ENCODE assay signal across 16 cellular contexts in genomic region chr3:33030246-33030645, GRCh38.
DNase-seq lines count a peak whose midpoint lies in the region; ATAC-seq, FAIRE-seq and TF ChIP-seq lines count a peak whose summit lies in the region.
"Had no signal": no experiment of that assay in that cellular context is flagged by ENCODE, and none has a peak within 500 bp of the region (broad histone marks: within the 10 kb centered on the region; RNA-seq: fewer than 3 reads in every experiment).

No MANE protein-coding gene starts in this region.

- no peak overlapping the region for H3K4me2 ChIP-seq in K562 (ENCODE audit: insufficient read depth, low read length)
- H3K4me2 ChIP-seq: BLaER1 treated with 17β-estradiol and CSF1 and Interleukin-3, amounts not matched to agents 10 nM and 100 nM had no signal

- POLR2A ChIA-PET in HEK293 (lab: Yijun Ruan, JAX) (no interaction called here), T-cell (lab: Charles Lee) (interaction anchor here (0.5 to 0.7 kb wide), 2 partner anchors 9 to 73 kb away, joined by 5 to 6 read pairs; no protein-coding TSS in a partner anchor), K562 (lab: Yijun Ruan, JAX) (interaction anchor here (1.1 kb wide), 1 partner anchor 60 kb away, joined by 3 read pairs; no protein-coding TSS in a partner anchor)

- in situ Hi-C loops in K562 (cut with MboI), result no loop called here

- no peak overlapping the region for H3K4me3 ChIP-seq in HEK293 (ENCODE audit: low read depth, low read length)
- H3K4me3 ChIP-seq in K562, result no peak overlapping the region
- H3K4me3 ChIP-seq in thyroid gland (replicated peaks in 1 of 3), result no peak overlapping the region
- H3K4me3 ChIP-seq: BLaER1 treated with 17β-estradiol and CSF1 and Interleukin-3, amounts not matched to agents 10 nM and 100 nM had no signal

- no peaks in the 10 kb centered on the region for H4K20me1 ChIP-seq in K562 (replicated peaks; ENCODE audit: control insufficient read depth, insufficient read depth, low read length)
- H4K20me1 ChIP-seq: BLaER1 treated with 17β-estradiol and CSF1 and Interleukin-3, amounts not matched to agents 10 nM and 100 nM had no signal

- no peaks in the 10 kb centered on the region for H3K79me2 ChIP-seq in K562 (ENCODE audit: control insufficient read depth, insufficient read depth, low read length)

- peak overlapping the region in 1 of 2 donors; percentile 3 for H3K27ac Mint-ChIP-seq in activated naive CD4-positive, alpha-beta T cell treated with anti-CD3 and anti-CD28 coated beads, Interleukin-2, amount 50 U/mL, for 72 hours
- H3K27ac Mint-ChIP-seq in T-cell, result peak overlapping the region in 1 of 2 donors; percentile 81

- H3K9ac ChIP-seq in K562 (ENCODE audit: insufficient read depth in 1 of 2, low read depth in 2 of 2, low read length in 2 of 2), result no peak overlapping the region
- H3K9ac ChIP-seq: BLaER1 treated with 17β-estradiol and CSF1 and Interleukin-3, amounts not matched to agents 10 nM and 100 nM had no signal

- H2AFZ ChIP-seq in K562 (ENCODE audit: low read depth, low read length), result no peak overlapping the region

- H3K4me1 ChIP-seq in HEK293 (ENCODE audit: control insufficient read depth, insufficient read depth, low read length) (no peaks in the 10 kb centered on the region), K562 (replicated peaks in 1 of 2; ENCODE audit: control insufficient read depth in 2 of 2, insufficient read depth in 2 of 2, low read length in 2 of 2) (peaks cover 3% of the 10 kb centered on the region in 2 experiments; a peak in 2 of 5 replicates), thyroid gland (no peaks in the 10 kb centered on the region)
- H3K4me1 ChIP-seq: BLaER1 treated with 17β-estradiol and CSF1 and Interleukin-3, amounts not matched to agents 10 nM and 100 nM had no signal

- H3K36me3 ChIP-seq in HEK293 (ENCODE audit: control insufficient read depth in 2 of 2, insufficient read depth in 1 of 2, low read length in 2 of 2), result peaks cover 0 to 11% of the 10 kb centered on the region in 2 experiments; a peak in 1 of 3 replicates
- peaks cover 24% of the 10 kb centered on the region for H3K36me3 ChIP-seq in K562 (ENCODE audit: control insufficient read depth, insufficient read depth, low read length)
- peaks cover 0 to 4% of the 10 kb centered on the region in 2 donors for H3K36me3 ChIP-seq in thyroid gland

- ATAC-seq in activated naive CD4-positive, alpha-beta T cell treated with anti-CD3 and anti-CD28 coated beads, Interleukin-2, amount 50 U/mL, for 72 hours, result peak; percentile 19 to 44
- peak in 3 of 4 experiments; percentile 7 to 62 (median 44) for ATAC-seq in T-cell (replicated peaks in 1 of 4)
- ATAC-seq in K562, result no peak

- H3K9me3 ChIP-seq in HEK293 (ENCODE audit: control insufficient read depth, insufficient read depth, low read depth, low read length) (no peaks in the 10 kb centered on the region), K562 (replicated peaks; ENCODE audit: control insufficient read depth, insufficient read depth, low read depth, low read length) (no peaks in the 10 kb centered on the region), thyroid gland (no peaks in the 10 kb centered on the region)

- intact Hi-C loops in K562 (cut with micrococcal nuclease) (loop anchor here (1.0 kb wide), 1 partner anchor 83 kb away; no protein-coding TSS in a partner anchor), thyroid gland (cut with DNase I) (no loop called here)

- DNase-seq in activated naive CD4-positive, alpha-beta T cell treated with anti-CD3 and anti-CD28 coated beads, Interleukin-2, amount 50 U/mL, for 72 hours (ENCODE audit: low spot score in 2 of 2), result no peak
- DNase-seq in activated naive CD4-positive, alpha-beta T cell treated with anti-CD3 and anti-CD28 coated beads, Interleukin-2, amount 50 U/mL, for 16 hours, result no peak
- no peak for DNase-seq in T-cell
- DNase-seq in K562 (ENCODE audit: extremely low read depth in 1 of 4, low spot score in 3 of 4), result no peak
- DNase-seq in thyroid gland, result no peak
- DNase-seq in NOMO-1 treated with dmso at 0.1 percent for 144 hours (lab: John Stamatoyannopoulos, UW; ENCODE audit: unreplicated experiment), result no peak
- DNase-seq in NCI-H2227 (lab: John Stamatoyannopoulos, UW; ENCODE audit: unreplicated experiment), result no peak
- DNase-seq: DMS79 treated with DMSO at 0.1 percent for 48 hours, MM.1S, NCI-H1092, NCI-H2029 treated with DMSO at 0.1 percent for 48 hours, NCI-H774 had no signal

- WGBS in K562 (ENCODE audit: insufficient coverage, low coverage, missing lambda C conversion rate), result 88% methylated on average over 3 of the region's 3 CpGs
- 92 to 96% methylated on average over 3 of the region's 3 CpGs for WGBS in thyroid gland, 2 donors

- H3K4me3 Mint-ChIP-seq in T-cell, result no peak overlapping the region

- peaks cover 22 to 29% of the 10 kb centered on the region in 2 donors for H3K36me3 Mint-ChIP-seq in activated naive CD4-positive, alpha-beta T cell treated with anti-CD3 and anti-CD28 coated beads, Interleukin-2, amount 50 U/mL, for 72 hours
- H3K36me3 Mint-ChIP-seq in T-cell, result peaks cover 37% of the 10 kb centered on the region

- peaks cover 20 to 34% (median 24%) of the 10 kb centered on the region in 3 donors for H3K4me1 Mint-ChIP-seq in T-cell

- CTCF ChIA-PET in HEK293 (lab: Yijun Ruan, JAX), result no interaction called here
- CTCF ChIA-PET in T-cell (lab: Charles Lee), result interaction anchor here (1.0 to 1.9 kb wide), 8 partner anchors 15 to 101 kb away, joined by 3 to 8 read pairs (median 4); no protein-coding TSS in a partner anchor
- CTCF ChIA-PET in K562 (lab: Yijun Ruan, JAX; ENCODE audit: low intra/inter-chr PET ratio), result no interaction called here

- no peaks in the 10 kb centered on the region for H3K9me1 ChIP-seq in K562 (ENCODE audit: control insufficient read depth, insufficient read depth, low read length)

- no peak for TF ChIP-seq EP300 in K562 (IDR thresholded peaks at IDR 0.05; ENCODE audit: low read length)

- FAIRE-seq in K562 (lab: Jason Lieb, UNC), result peak; percentile 52
- FAIRE-seq: H1, HepG2 had no signal

- H3K27me3 ChIP-seq in K562 (ENCODE audit: control insufficient read depth in 2 of 2, insufficient read depth in 2 of 2, low read length in 2 of 2), result no peaks in the 10 kb centered on the region
- no peaks in the 10 kb centered on the region for H3K27me3 ChIP-seq in thyroid gland
- H3K27me3 ChIP-seq: BLaER1 treated with 17β-estradiol and CSF1 and Interleukin-3, amounts not matched to agents 10 nM and 100 nM had no signal

- TF ChIP-seq CTCF in HEK293 (tag by site-specific recombination; IDR thresholded peaks at IDR 0.05) (no peak), K562 (IDR thresholded peaks at IDR 0.05 in 2 of 3, conservative IDR thresholded peaks at IDR 0.05 in 1 of 3; ENCODE audit: insufficient read depth in 2 of 3, low read depth in 1 of 3, low read length in 3 of 3) (no peak), thyroid gland (IDR thresholded peaks at IDR 0.05) (no peak)

- no peaks in the 10 kb centered on the region for H3K9me3 Mint-ChIP-seq in activated naive CD4-positive, alpha-beta T cell treated with anti-CD3 and anti-CD28 coated beads, Interleukin-2, amount 50 U/mL, for 72 hours
- no peaks in the 10 kb centered on the region for H3K9me3 Mint-ChIP-seq in T-cell

- TF ChIP-seq RAD21 in K562 (CRISPR knock-in tag; conservative IDR thresholded peaks at IDR 0.05 in 1 of 2, IDR thresholded peaks at IDR 0.05 in 1 of 2), result no peak

- H3K27ac ChIP-seq in HEK293 (ENCODE audit: extremely low read depth, low read depth, low read length) (no peak overlapping the region), K562 (ENCODE audit: extremely low read depth, low read depth, low read length) (no peak overlapping the region), thyroid gland (no peak overlapping the region)
- H3K27ac ChIP-seq: BLaER1 treated with 17β-estradiol and CSF1 and Interleukin-3, amounts not matched to agents 10 nM and 100 nM had no signal

- TF ChIP-seq POLR2A in K562 (conservative IDR thresholded peaks at IDR 0.05) (no peak), thyroid gland (IDR thresholded peaks at IDR 0.05) (no peak)

- H3K27me3 Mint-ChIP-seq in T-cell, result no peaks in the 10 kb centered on the region

- BruUV-seq in K562 (replicated peaks; lab: Mats Ljungman, UMichigan), result no TSS peak

TF ChIP-seq in HEK293, 187 proteins besides CTCF, POLR2A, EP300 and RAD21:
- TF ChIP-seq ZNF660 (tag by site-specific recombination; IDR thresholded peaks at IDR 0.05) (peak; percentile 45; the same call in 1 of the 2 replicates), KLF8 (tag by site-specific recombination; IDR thresholded peaks at IDR 0.05) (no peak)
TF ChIP-seq in HEK293: peak in this region for 1.

TF ChIP-seq in K562, 482 proteins besides CTCF, POLR2A, EP300 and RAD21:
- no peak for TF ChIP-seq CHAMP1 (IDR thresholded peaks at IDR 0.05)
TF ChIP-seq in K562: peak in this region for 0.

Comparison
In these comparisons a context has a peak if more than half of its experiments do, and no peak if none do; other contexts are left out.
1. CTCF ChIA-PET loops: an anchor here in T-cell (1.0 to 1.9 kb wide); none called in HEK293 and K562.